In the genomic region with DNA sequence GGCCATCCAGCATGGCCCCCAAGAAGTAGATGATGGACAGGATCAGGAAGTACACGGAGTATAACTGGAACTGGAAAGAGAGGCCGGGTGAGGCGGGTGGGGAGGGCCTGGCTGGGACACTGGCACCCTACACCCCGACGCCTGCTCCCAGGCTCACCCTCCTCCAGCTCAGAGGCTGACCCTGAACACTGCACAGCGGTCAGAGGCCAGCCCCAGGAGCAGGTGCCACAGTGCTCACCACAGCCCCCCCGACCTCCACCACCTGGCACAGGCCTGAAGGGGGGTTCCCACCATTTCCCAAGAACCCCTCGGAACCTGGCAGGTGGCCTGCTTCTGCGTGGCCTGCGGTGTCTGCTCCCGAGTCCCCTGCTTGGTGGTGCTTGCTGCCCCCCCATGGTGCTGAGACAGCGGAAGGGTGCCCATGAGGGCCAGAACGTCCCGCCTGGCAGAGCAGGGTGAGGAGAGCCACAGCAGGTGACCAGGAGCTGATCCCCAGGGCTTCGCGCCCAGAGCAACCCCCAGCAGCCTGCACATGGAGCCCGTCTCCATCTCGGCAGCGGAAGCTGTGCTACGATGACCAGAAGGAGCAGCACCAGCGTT, we compare ENCODE assay signal across 1 cellular context.
A peak's percentile ranks its signal among the peaks of the same experiment; 100 is the strongest.
TF ChIP-seq lines count a peak whose summit lies in the region.

No MANE protein-coding gene starts in this region.

TF ChIP-seq in K562, 482 proteins besides CTCF, POLR2A, EP300 and RAD21 (continued from another document):
- TF ChIP-seq POLR2B (IDR thresholded peaks at IDR 0.05; ENCODE audit: low read depth, partially characterized antibody): no peak
- TF ChIP-seq ZNF134 (CRISPR knock-in tag; conservative IDR thresholded peaks at IDR 0.05): no peak
- no peak for TF ChIP-seq PRPF4 (IDR thresholded peaks at IDR 0.05; ENCODE audit: insufficient read depth, low read depth, low read length, poor library complexity, severe bottlenecking)
- peak; percentile 9; the same call in 1 of the 2 replicates for TF ChIP-seq POLR2G (IDR thresholded peaks at IDR 0.05; ENCODE audit: low read depth, low read length)
TF ChIP-seq in K562: peak in this region for 1.
